18 cellular contexts compared by ENCODE assay signal in the genomic region with DNA sequence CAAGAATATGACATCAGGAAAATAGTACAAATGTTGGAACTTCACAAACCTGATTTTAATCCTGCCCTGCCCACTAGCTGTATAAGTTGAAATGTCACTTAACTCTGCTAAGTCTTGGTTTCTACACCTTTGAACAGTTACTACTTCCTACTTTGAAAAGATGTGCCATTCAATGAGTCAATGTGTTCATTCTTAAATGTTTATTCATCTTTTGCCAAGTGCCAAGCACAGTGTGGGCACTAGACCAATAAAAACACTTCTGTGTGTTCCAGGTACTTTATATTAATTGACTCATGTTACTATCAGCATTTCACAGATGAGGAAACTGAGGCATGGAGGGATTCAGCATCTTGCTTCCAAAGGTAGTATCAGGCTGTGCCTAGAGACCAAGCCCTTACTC. TPM values are rescaled to one million over a fixed set of nuclear protein-coding genes. Genes with fewer than 3 reads are reported as not detected.
DNase-seq lines count a peak whose midpoint lies in the region; ATAC-seq and TF ChIP-seq lines count a peak whose summit lies in the region.
"Had no signal": no experiment of that assay in that cellular context is flagged by ENCODE, and none has a peak within 500 bp of the region (broad histone marks: within the 10 kb centered on the region; RNA-seq: fewer than 3 reads in every experiment).

No MANE protein-coding gene starts in this region.

- no peak overlapping the region for H2AFZ ChIP-seq in mammary epithelial cell (ENCODE audit: low read depth, low read length)

- H3K27ac Mint-ChIP-seq in activated CD4-positive, alpha-beta T cell treated with anti-CD3 and anti-CD28 coated beads for 36 hours: peak overlapping the region; percentile 85
- H3K27ac Mint-ChIP-seq in CD8-positive, alpha-beta T cell: peak overlapping the region; percentile 96
- peak overlapping the region; percentile 65 to 98 (median 97) for H3K27ac Mint-ChIP-seq in naive thymus-derived CD4-positive, alpha-beta T cell

- in situ Hi-C loops in mammary epithelial cell (cut with MboI; ENCODE audit: low sequenced_read_pairs in 2 of 2): loop anchor here (10.0 to 25.0 kb wide), 3 partner anchors 351 to 728 kb away; a partner anchor contains a TSS

- no peaks in the 10 kb centered on the region for H3K27me3 Mint-ChIP-seq in activated CD4-positive, alpha-beta T cell treated with anti-CD3 and anti-CD28 coated beads for 36 hours
- H3K27me3 Mint-ChIP-seq in CD8-positive, alpha-beta T cell (ENCODE audit: low read depth): no peaks in the 10 kb centered on the region
- H3K27me3 Mint-ChIP-seq in naive thymus-derived CD4-positive, alpha-beta T cell: no peaks in the 10 kb centered on the region
- H3K27me3 Mint-ChIP-seq: memory B cell had no signal

- H3K4me3 Mint-ChIP-seq in activated CD4-positive, alpha-beta T cell treated with anti-CD3 and anti-CD28 coated beads for 36 hours: peak overlapping the region; percentile 59
- H3K4me3 Mint-ChIP-seq in CD8-positive, alpha-beta T cell: peak overlapping the region; percentile 78
- H3K4me3 Mint-ChIP-seq in naive thymus-derived CD4-positive, alpha-beta T cell: peak overlapping the region; percentile 67 to 89 (median 81)
- H3K4me3 Mint-ChIP-seq: neural crest cell had no signal

- peak overlapping the region; percentile 16 for H3K4me3 ChIP-seq in CD8-positive, alpha-beta T cell (ENCODE audit: low read depth, low read length)
- H3K4me3 ChIP-seq in mammary epithelial cell (replicated peaks in 1 of 3; ENCODE audit: insufficient read depth in 1 of 3, low read depth in 2 of 3, low read length in 3 of 3): no peak overlapping the region
- peak overlapping the region; percentile 29 for H3K4me3 ChIP-seq in naive thymus-derived CD4-positive, alpha-beta T cell (ENCODE audit: low read length)
- H3K4me3 ChIP-seq in body of pancreas: no peak overlapping the region
- H3K4me3 ChIP-seq: stomach had no signal

- no peaks in the 10 kb centered on the region for H3K9me3 Mint-ChIP-seq in activated CD4-positive, alpha-beta T cell treated with anti-CD3 and anti-CD28 coated beads for 36 hours (ENCODE audit: low read depth)
- H3K9me3 Mint-ChIP-seq in CD8-positive, alpha-beta T cell: no peaks in the 10 kb centered on the region
- no peaks in the 10 kb centered on the region for H3K9me3 Mint-ChIP-seq in naive thymus-derived CD4-positive, alpha-beta T cell
- H3K9me3 Mint-ChIP-seq: memory B cell, neural crest cell had no signal

- ATAC-seq in activated CD4-positive, alpha-beta T cell treated with anti-CD3 and anti-CD28 coated beads for 36 hours: peak; percentile 55
- no peak for ATAC-seq in CD8-positive, alpha-beta T cell
- ATAC-seq in naive thymus-derived CD4-positive, alpha-beta T cell: no peak
- no peak for ATAC-seq in body of pancreas

- dilution Hi-C loops in mammary epithelial cell (cut with HindIII; ENCODE audit: low sequenced_read_pairs): no loop called here

- H3K36me3 Mint-ChIP-seq in activated CD4-positive, alpha-beta T cell treated with anti-CD3 and anti-CD28 coated beads for 36 hours (ENCODE audit: low read depth): peaks cover 18% of the 10 kb centered on the region
- H3K36me3 Mint-ChIP-seq in CD8-positive, alpha-beta T cell: peaks cover 29% of the 10 kb centered on the region
- H3K36me3 Mint-ChIP-seq in naive thymus-derived CD4-positive, alpha-beta T cell: peaks cover 0 to 11% (median 5%) of the 10 kb centered on the region in 5 donors

- H3K36me3 ChIP-seq in CD8-positive, alpha-beta T cell (ENCODE audit: insufficient read depth, low read length): peaks cover 10% of the 10 kb centered on the region
- H3K36me3 ChIP-seq in mammary epithelial cell (ENCODE audit: insufficient read depth, low read length) (no peaks in the 10 kb centered on the region), body of pancreas (replicated peaks in 1 of 2; ENCODE audit: insufficient read depth in 1 of 2, low read depth in 2 of 2) (peaks cover 0 to 2% of the 10 kb centered on the region in 2 donors)
- peaks cover 4 to 13% (median 4%) of the 10 kb centered on the region in 3 experiments for H3K36me3 ChIP-seq in naive thymus-derived CD4-positive, alpha-beta T cell (ENCODE audit: control insufficient read depth in 2 of 3, insufficient read depth in 3 of 3, low read length in 3 of 3)

- H3K9me3 ChIP-seq in CD8-positive, alpha-beta T cell (ENCODE audit: low read length): no peaks in the 10 kb centered on the region
- H3K9me3 ChIP-seq in mammary epithelial cell (replicated peaks; ENCODE audit: insufficient read depth, low read length) (no peaks in the 10 kb centered on the region), body of pancreas (no peaks in the 10 kb centered on the region)
- H3K9me3 ChIP-seq in naive thymus-derived CD4-positive, alpha-beta T cell (ENCODE audit: control insufficient read depth in 2 of 3, low read length in 3 of 3): no peaks in the 10 kb centered on the region
- H3K9me3 ChIP-seq: Caco-2, stomach had no signal

- H3K4me1 ChIP-seq in CD8-positive, alpha-beta T cell (ENCODE audit: insufficient read depth, low read length): peaks cover 22% of the 10 kb centered on the region
- peaks cover 6% of the 10 kb centered on the region for H3K4me1 ChIP-seq in mammary epithelial cell (ENCODE audit: insufficient read depth, low read length)
- peaks cover 12% of the 10 kb centered on the region in 2 donors for H3K4me1 ChIP-seq in naive thymus-derived CD4-positive, alpha-beta T cell (ENCODE audit: control insufficient read depth in 2 of 2, insufficient read depth in 2 of 2, low read length in 2 of 2)
- peaks cover 5% of the 10 kb centered on the region for H3K4me1 ChIP-seq in body of pancreas
- H3K4me1 ChIP-seq: Caco-2 had no signal

- H3K4me2 ChIP-seq in mammary epithelial cell (ENCODE audit: insufficient read depth, low read depth, low read length): no peak overlapping the region

- no peak for TF ChIP-seq POLR2A in body of pancreas (IDR thresholded peaks at IDR 0.05)

- no peak for TF ChIP-seq CTCF in CD8-positive, alpha-beta T cell (IDR thresholded peaks at IDR 0.05)
- TF ChIP-seq CTCF in mammary epithelial cell (conservative IDR thresholded peaks at IDR 0.05 in 1 of 2, IDR thresholded peaks at IDR 0.05 in 1 of 2; ENCODE audit: extremely low read depth in 1 of 2, insufficient read depth in 1 of 2, low read depth in 1 of 2, low read length in 2 of 2): no peak
- no peak for TF ChIP-seq CTCF in body of pancreas (IDR thresholded peaks at IDR 0.05)

- intact Hi-C loops in activated CD4-positive, alpha-beta T cell treated with anti-CD3 and anti-CD28 coated beads for 36 hours (cut with DNase I, micrococcal nuclease): no loop called here
- intact Hi-C loops in CD8-positive, alpha-beta T cell (cut with DNase I, micrococcal nuclease): loop anchor here in 1 of 2 experiments (10.0 kb wide), 1 partner anchor 179 kb away; no protein-coding TSS in a partner anchor
- intact Hi-C loops in mammary epithelial cell (cut with micrococcal nuclease) (no loop called here), body of pancreas (cut with DNase I) (loop anchor here (10.0 kb wide), 1 partner anchor 461 kb away; no protein-coding TSS in a partner anchor)
- intact Hi-C loops in naive thymus-derived CD4-positive, alpha-beta T cell (cut with micrococcal nuclease): loop anchor here (10.0 kb wide), 1 partner anchor 539 kb away; a partner anchor contains a TSS

- H3K4me1 Mint-ChIP-seq in activated CD4-positive, alpha-beta T cell treated with anti-CD3 and anti-CD28 coated beads for 36 hours: peaks cover 34% of the 10 kb centered on the region
- H3K4me1 Mint-ChIP-seq in CD8-positive, alpha-beta T cell (ENCODE audit: low read depth): peaks cover 40% of the 10 kb centered on the region
- peaks cover 19 to 46% (median 37%) of the 10 kb centered on the region in 7 donors for H3K4me1 Mint-ChIP-seq in naive thymus-derived CD4-positive, alpha-beta T cell
- H3K4me1 Mint-ChIP-seq: neural crest cell had no signal

- POLR2A ChIA-PET in activated CD4-positive, alpha-beta T cell treated with anti-CD3 and anti-CD28 coated beads for 36 hours (lab: Charles Lee): interaction anchor here (1.6 kb wide), 1 partner anchor 13 kb away, joined by 4 read pairs; a partner anchor contains a TSS
- POLR2A ChIA-PET in CD8-positive, alpha-beta T cell (lab: Charles Lee): interaction anchor here (0.8 to 2.1 kb wide), 4 partner anchors 13 to 89 kb away, joined by 3 to 7 read pairs (median 4); a partner anchor contains a TSS
- POLR2A ChIA-PET in naive thymus-derived CD4-positive, alpha-beta T cell (lab: Charles Lee): interaction anchor here (1.6 to 7.4 kb wide), 2 partner anchors 9 to 12 kb away, joined by 3 to 50 read pairs; a partner anchor contains a TSS

- H3K27me3 ChIP-seq in CD8-positive, alpha-beta T cell (ENCODE audit: insufficient read depth, low read length): no peaks in the 10 kb centered on the region
- H3K27me3 ChIP-seq in mammary epithelial cell (ENCODE audit: insufficient read depth, low read length) (no peaks in the 10 kb centered on the region), body of pancreas (no peaks in the 10 kb centered on the region)
- H3K27me3 ChIP-seq in naive thymus-derived CD4-positive, alpha-beta T cell (ENCODE audit: control insufficient read depth in 2 of 2, insufficient read depth in 2 of 2, low read length in 2 of 2): no peaks in the 10 kb centered on the region
- H3K27me3 ChIP-seq: stomach had no signal

- H3K79me2 ChIP-seq in mammary epithelial cell (ENCODE audit: insufficient read depth, low read length): no peaks in the 10 kb centered on the region

- DNase-seq in activated CD4-positive, alpha-beta T cell treated with anti-CD3 and anti-CD28 coated beads for 36 hours: no peak
- DNase-seq in activated CD4-positive, alpha-beta T cell treated with anti-CD3 and anti-CD28 coated beads, Interleukin-2, amount 50 U/mL, for 1 hour: no peak
- DNase-seq in CD8-positive, alpha-beta T cell: no peak
- DNase-seq in mammary epithelial cell: peak; percentile 35
- DNase-seq in naive thymus-derived CD4-positive, alpha-beta T cell: no peak
- DNase-seq in inferior parietal cortex (ENCODE audit: extremely low spot score): no peak
- DNase-seq in activated CD8-positive, alpha-beta memory T cell treated with anti-CD3 and anti-CD28 coated beads, Interleukin-2, amount 50 U/mL, for 4 hours: no peak
- DNase-seq in body of pancreas: no peak
- DNase-seq: Caco-2, MV-4-11, NCI-H2029, NCI-H510A, stomach had no signal

- no peaks in the 10 kb centered on the region for H4K20me1 ChIP-seq in mammary epithelial cell (ENCODE audit: insufficient read depth, low read length)

- H3K9ac ChIP-seq in mammary epithelial cell (ENCODE audit: insufficient read depth, low read length): no peak overlapping the region

- H3K27ac ChIP-seq in CD8-positive, alpha-beta T cell (ENCODE audit: low read depth, low read length): peak overlapping the region; percentile 26
- H3K27ac ChIP-seq in mammary epithelial cell (ENCODE audit: insufficient read depth, low read depth, low read length): no peak overlapping the region
- peak overlapping the region; percentile 69 for H3K27ac ChIP-seq in naive thymus-derived CD4-positive, alpha-beta T cell (ENCODE audit: low read depth, low read length)
- no peak overlapping the region for H3K27ac ChIP-seq in body of pancreas

- no TSS peak for BruUV-seq in mammary epithelial cell (replicated peaks; lab: Mats Ljungman, UMichigan)

- CTCF ChIA-PET in activated CD4-positive, alpha-beta T cell treated with anti-CD3 and anti-CD28 coated beads for 36 hours (lab: Charles Lee): interaction anchor here (0.6 to 1.9 kb wide), 5 partner anchors 10 to 533 kb away, joined by 3 to 6 read pairs (median 3); a partner anchor contains a TSS
- CTCF ChIA-PET in CD8-positive, alpha-beta T cell (lab: Charles Lee): interaction anchor here (1.6 to 2.4 kb wide), 3 partner anchors 13 to 350 kb away, joined by 4 to 6 read pairs (median 5); a partner anchor contains a TSS
- CTCF ChIA-PET in mammary epithelial cell (lab: Charles Lee; ENCODE audit: low non-redundant PET): no interaction called here
- CTCF ChIA-PET in naive thymus-derived CD4-positive, alpha-beta T cell (lab: Charles Lee): interaction anchor here (1.5 to 1.8 kb wide), 2 partner anchors 12 to 317 kb away, joined by 3 to 9 read pairs; a partner anchor contains a TSS

RNA-seq across cellular contexts. Expression of a gene that starts 12.8 kb away (rescaled TPM):
- total RNA-seq in activated CD4-positive, alpha-beta T cell treated with anti-CD3 and anti-CD28 coated beads for 36 hours: 10 to 100 TPM; 18.4 to 18.8 TPM
- total RNA-seq in CD8-positive, alpha-beta T cell: 10 to 100 TPM; 27.5 to 29.2 TPM
- total RNA-seq in mammary epithelial cell: 10 to 100 TPM; 12.9 to 25.8 TPM
- polyA plus RNA-seq in mammary epithelial cell: 7.5 TPM
- 6.9 TPM for polyA minus RNA-seq in mammary epithelial cell
- total RNA-seq in naive thymus-derived CD4-positive, alpha-beta T cell: 10 to 100 TPM; 13.6 to 25.8 (median 18.1) TPM
- 10 to 100 TPM in 1 of 2 donors, 1 to 10 TPM in 1; 8.8 to 10.5 TPM for polyA plus RNA-seq in naive thymus-derived CD4-positive, alpha-beta T cell
- total RNA-seq in body of pancreas: 10 to 100 TPM in 1 of 2 donors, 1 to 10 TPM in 1; 4.6 to 11.9 TPM

RNA-seq across cellular contexts. Expression of a gene that starts 15.6 kb away (rescaled TPM):
- total RNA-seq in activated CD4-positive, alpha-beta T cell treated with anti-CD3 and anti-CD28 coated beads for 36 hours: not detected
- total RNA-seq in CD8-positive, alpha-beta T cell: not detected
- total RNA-seq in mammary epithelial cell (not detected), body of pancreas (not detected)
- polyA plus RNA-seq in mammary epithelial cell: not detected
- not detected for polyA minus RNA-seq in mammary epithelial cell
- total RNA-seq in naive thymus-derived CD4-positive, alpha-beta T cell: not detected
- not detected for polyA plus RNA-seq in naive thymus-derived CD4-positive, alpha-beta T cell
- total RNA-seq: activated CD8-positive, alpha-beta memory T cell treated with anti-CD3 and anti-CD28 coated beads for 36 hours; Caco-2; frontal cortex; neural crest cell; stomach had no signal
- polyA plus RNA-seq: adipose tissue, stomach had no signal

RNA-seq across cellular contexts. Expression of a gene that starts 26.8 kb away (rescaled TPM):
- total RNA-seq in activated CD4-positive, alpha-beta T cell treated with anti-CD3 and anti-CD28 coated beads for 36 hours: not detected
- total RNA-seq in CD8-positive, alpha-beta T cell: not detected
- not detected for total RNA-seq in mammary epithelial cell
- not detected for polyA plus RNA-seq in mammary epithelial cell
- polyA minus RNA-seq in mammary epithelial cell: not detected
- total RNA-seq in naive thymus-derived CD4-positive, alpha-beta T cell: not detected
- not detected for polyA plus RNA-seq in naive thymus-derived CD4-positive, alpha-beta T cell
- total RNA-seq in body of pancreas: not detected
- total RNA-seq: activated CD8-positive, alpha-beta memory T cell treated with anti-CD3 and anti-CD28 coated beads for 36 hours; Caco-2; frontal cortex; neural crest cell; stomach had no signal
- polyA plus RNA-seq: stomach had no signal

Comparison
In these comparisons a context has a peak if more than half of its experiments do, and no peak if none do; other contexts are left out.
1. H3K27ac ChIP-seq: peak in CD8-positive, alpha-beta T cell (single experiment) and naive thymus-derived CD4-positive, alpha-beta T cell (single experiment); none in mammary epithelial cell (single experiment) and body of pancreas (0 of 4).
2. H3K4me3 ChIP-seq: peak in CD8-positive, alpha-beta T cell (single experiment) and naive thymus-derived CD4-positive, alpha-beta T cell (single experiment); none in mammary epithelial cell (0 of 3) and body of pancreas (0 of 2).
3. intact Hi-C loops: an anchor here in naive thymus-derived CD4-positive, alpha-beta T cell (10.0 kb wide) and body of pancreas (10.0 kb wide); none called in activated CD4-positive, alpha-beta T cell treated with anti-CD3 and anti-CD28 coated beads for 36 hours and mammary epithelial cell.
4. Peak in every context shown above with its lines, with median percentiles within 50 percentile points of each other: H3K27ac Mint-ChIP-seq and H3K4me3 Mint-ChIP-seq.